8 cellular contexts compared by ENCODE assay signal in genomic region chr12:124921200-124922008, GRCh38. TPM values are rescaled to one million over a fixed set of nuclear protein-coding genes. Genes with fewer than 3 reads are reported as not detected.
DNase-seq lines count a peak whose midpoint lies in the region; ATAC-seq, FAIRE-seq and TF ChIP-seq lines count a peak whose summit lies in the region.

No MANE protein-coding gene starts in this region.

- peak; percentile 42 for ATAC-seq in HG02610 (IDR thresholded peaks at IDR 0.05; ENCODE audit: unreplicated experiment)
- peak; percentile 41 for ATAC-seq in Panc1

- TF ChIP-seq CTCF in Panc1 (IDR thresholded peaks at IDR 0.05) (no peak), adrenal gland (IDR thresholded peaks at IDR 0.05) (no peak)

- peak overlapping the region; percentile 50 for H3K9ac ChIP-seq in iPS-15b (ENCODE audit: low read depth, low read length)

- FAIRE-seq in GM12892 (lab: Jason Lieb, UNC), result peak; percentile 90

- H3K27ac ChIP-seq in Panc1 (ENCODE audit: low read length) (peak overlapping the region; percentile 100), adrenal gland (peak overlapping the region in 4 of 5 donors; percentile 15 to 100 (median 100))

- intact Hi-C loops in Panc1 (cut with micrococcal nuclease; ENCODE audit: unreplicated experiment), result no loop called here
- intact Hi-C loops in adrenal gland (cut with DNase I), result no loop called here

- no TSS peak for BruUV-seq in Panc1 (replicated peaks; lab: Mats Ljungman, UMichigan)

- no peaks in the 10 kb centered on the region for H3K36me3 ChIP-seq in Panc1 (ENCODE audit: control insufficient read depth, insufficient read depth, low read length)
- no peaks in the 10 kb centered on the region for H3K36me3 ChIP-seq in adrenal gland (replicated peaks in 1 of 2)
- H3K36me3 ChIP-seq in iPS-15b (ENCODE audit: control insufficient read depth, insufficient read depth, low read length), result no peaks in the 10 kb centered on the region

- DNase-seq in GM12892 (ENCODE audit: insufficient read length), result peak; percentile 46
- no peak for DNase-seq in Panc1 (ENCODE audit: low read depth, low spot score)
- DNase-seq in adrenal gland, result peak; percentile 52 to 87 (median 64)
- DNase-seq in stimulated activated CD4-positive, alpha-beta T cell treated with anti-CD3 and anti-CD28 coated beads, Interleukin-12 subunit alpha, Interleukin-12 subunit beta, amount 100 ng/mL, for 48 hours (ENCODE audit: low read depth in 2 of 3, low spot score in 1 of 3), result peak; percentile 76 to 83 (median 81)
- DNase-seq in NCI-H1436 treated with DMSO at 0.1 percent for 48 hours (lab: John Stamatoyannopoulos, UW), result no peak
- no peak for DNase-seq in epidermal melanocyte (ENCODE audit: insufficient read length, low spot score)

- TF ChIP-seq POLR2A in GM12892 (IDR thresholded peaks at IDR 0.05; ENCODE audit: low read depth, low read length) (peak; percentile 86), adrenal gland (IDR thresholded peaks at IDR 0.05) (no peak)

- CTCF ChIA-PET in Panc1 (lab: Charles Lee), result no interaction called here

- H3K27me3 ChIP-seq in Panc1 (ENCODE audit: control insufficient read depth, insufficient read depth, low read length) (no peaks in the 10 kb centered on the region), adrenal gland (no peaks in the 10 kb centered on the region), iPS-15b (ENCODE audit: control insufficient read depth, insufficient read depth, low read length) (no peaks in the 10 kb centered on the region)

- WGBS in adrenal gland, 4 donors, result 13 to 28% (median 24%) methylated on average over 11 to 16 of the region's 16 CpGs

- POLR2A ChIA-PET in Panc1 (lab: Charles Lee), result interaction anchor here (0.9 to 1.9 kb wide), 3 partner anchors 8 to 16 kb away, joined by 3 to 6 read pairs (median 3); no protein-coding TSS in a partner anchor

- in situ Hi-C loops in Panc1 (cut with HindIII; ENCODE audit: low pct_unique_long_range_greater_than_20kb, low sequenced_read_pairs), result no loop called here

- H3K9me3 ChIP-seq in Panc1 (ENCODE audit: control insufficient read depth, insufficient read depth, low read depth, low read length) (no peaks in the 10 kb centered on the region), adrenal gland (replicated peaks in 1 of 3) (no peaks in the 10 kb centered on the region), iPS-15b (ENCODE audit: control insufficient read depth, insufficient read depth, low read length) (no peaks in the 10 kb centered on the region)

- H3K4me1 ChIP-seq in Panc1 (ENCODE audit: control insufficient read depth, insufficient read depth, low read length) (peaks cover 51% of the 10 kb centered on the region), adrenal gland (replicated peaks in 1 of 2) (peaks cover 23 to 47% of the 10 kb centered on the region in 2 donors), iPS-15b (ENCODE audit: control insufficient read depth, insufficient read depth, low read length) (peaks cover 32% of the 10 kb centered on the region)

- H3K4me3 ChIP-seq in Panc1 (ENCODE audit: low read depth in 2 of 2, low read length in 2 of 2), result peak overlapping the region; percentile 45 to 70
- peak overlapping the region in 1 of 4 donors; percentile 36 for H3K4me3 ChIP-seq in adrenal gland
- peak overlapping the region; percentile 65 for H3K4me3 ChIP-seq in iPS-15b (ENCODE audit: low read depth, low read length)

RNA-seq across cellular contexts. Expression of gene UBC, which starts 7.0 kb away (rescaled TPM):
- 929 TPM for polyA plus RNA-seq in GM12892 (2012; ENCODE audit: missing spikeins)
- total RNA-seq in Panc1 (2021; ENCODE audit: unreplicated experiment) (1,725 TPM), adrenal gland (1,000 to 10,000 TPM in 4 of 8 donors, 100 to 1,000 TPM in 4; 896 to 1,700 (median 1,052) TPM)
- 2,683 TPM for polyA plus RNA-seq in Panc1 (2012; ENCODE audit: insufficient read length)
- polyA plus RNA-seq in adrenal gland, result 1,000 to 10,000 TPM in 2 of 3 donors, 100 to 1,000 TPM in 1; 797 to 1,499 (median 1,129) TPM

RNA-seq across cellular contexts. Expression of gene SCARB1, which starts 57.7 kb away (rescaled TPM):
- 50.7 TPM for polyA plus RNA-seq in GM12892 (2012; ENCODE audit: missing spikeins)
- total RNA-seq in Panc1 (2021; ENCODE audit: unreplicated experiment) (359 TPM), adrenal gland (1,000 to 10,000 TPM in 5 of 8 donors, 100 to 1,000 TPM in 3; 646 to 8,580 (median 1,325) TPM)
- polyA plus RNA-seq in Panc1 (2012; ENCODE audit: insufficient read length), result 1,007 TPM
- 1,000 to 10,000 TPM in 2 of 3 donors, 100 to 1,000 TPM in 1; 213 to 5,784 (median 1,664) TPM for polyA plus RNA-seq in adrenal gland

Comparison
In these comparisons a context has a peak if more than half of its experiments do, and no peak if none do; other contexts are left out.
1. DNase-seq: peak in GM12892 (single experiment), adrenal gland (7 of 7) and stimulated activated CD4-positive, alpha-beta T cell treated with anti-CD3 and anti-CD28 coated beads, Interleukin-12 subunit alpha, Interleukin-12 subunit beta, amount 100 ng/mL, for 48 hours (3 of 3); none in Panc1 (single experiment), NCI-H1436 treated with DMSO at 0.1 percent for 48 hours (single experiment) and epidermal melanocyte (single experiment).